ENCODE assay signal across 12 cellular contexts in genomic region chr1:201493757-201494617, GRCh38. TPM values are rescaled to one million over a fixed set of nuclear protein-coding genes. Genes with fewer than 3 reads are reported as not detected.
DNase-seq lines count a peak whose midpoint lies in the region; ATAC-seq and TF ChIP-seq lines count a peak whose summit lies in the region.
"Had no signal": no experiment of that assay in that cellular context is flagged by ENCODE, and none has a peak within 500 bp of the region (broad histone marks: within the 10 kb centered on the region; RNA-seq: fewer than 3 reads in every experiment).

No MANE protein-coding gene starts in this region.

- H3K36me3 ChIP-seq in body of pancreas (replicated peaks in 1 of 2; ENCODE audit: insufficient read depth in 1 of 2, low read depth in 2 of 2), result peaks cover 0 to 2% of the 10 kb centered on the region in 2 donors

- H3K4me3 ChIP-seq in AG04450 (ENCODE audit: low read depth, low read length), result 0 out of 2 replicates have a peak overlapping the region, but pooled peaks have one; percentile 17
- H3K4me3 ChIP-seq in body of pancreas, result no peak overlapping the region

- peaks cover 34% of the 10 kb centered on the region for H3K4me1 Mint-ChIP-seq in progenitor cell of endocrine pancreas (ENCODE audit: low read depth)

- H3K27me3 Mint-ChIP-seq in progenitor cell of endocrine pancreas, result no peaks in the 10 kb centered on the region
- H3K27me3 Mint-ChIP-seq: activated T-cell treated with anti-CD3 and anti-CD28 coated beads, Interleukin-2, amount 50 U/mL, for 24 hours; B cell had no signal

- POLR2A ChIA-PET in AG04450 (lab: Yijun Ruan, JAX), result interaction anchor here (0.7 to 2.7 kb wide), 9 partner anchors 8 to 824 kb away, joined by 3 to 22 read pairs (median 4); partner anchors contain the start of genes CSRP1, DDX59 and PHLDA3

- peak overlapping the region; percentile 83 for H3K27ac ChIP-seq in AG04450 (ENCODE audit: low read depth, low read length)
- peak overlapping the region; percentile 19 to 53 (median 50) for H3K27ac ChIP-seq in body of pancreas

- no peak for TF ChIP-seq POLR2A in body of pancreas (IDR thresholded peaks at IDR 0.05)

- peaks cover 2% of the 10 kb centered on the region for H3K36me3 Mint-ChIP-seq in progenitor cell of endocrine pancreas (ENCODE audit: insufficient read depth)

- peak overlapping the region; percentile 63 for H3K4me3 Mint-ChIP-seq in progenitor cell of endocrine pancreas (ENCODE audit: low read depth)
- H3K4me3 Mint-ChIP-seq: activated T-cell treated with anti-CD3 and anti-CD28 coated beads, Interleukin-2, amount 50 U/mL, for 24 hours; B cell had no signal

- H3K27me3 ChIP-seq in AG04450 (ENCODE audit: control insufficient read depth, insufficient read depth, low read length) (no peaks in the 10 kb centered on the region), body of pancreas (no peaks in the 10 kb centered on the region)

- peak overlapping the region; percentile 98 for H3K27ac Mint-ChIP-seq in progenitor cell of endocrine pancreas
- H3K27ac Mint-ChIP-seq: activated T-cell treated with anti-CD3 and anti-CD28 coated beads, Interleukin-2, amount 50 U/mL, for 24 hours; B cell had no signal

- H3K9me3 Mint-ChIP-seq in progenitor cell of endocrine pancreas (ENCODE audit: low read depth), result no peaks in the 10 kb centered on the region
- H3K9me3 Mint-ChIP-seq: activated T-cell treated with anti-CD3 and anti-CD28 coated beads, Interleukin-2, amount 50 U/mL, for 24 hours had no signal

- WGBS in body of pancreas, 2 donors, result 39 to 45% methylated on average over 15 of the region's 15 CpGs

- no peak for DNase-seq in AG04450 (ENCODE audit: low read depth, low spot score)
- peak; percentile 22 to 65 (median 54) for DNase-seq in body of pancreas
- DNase-seq in left ventricle myocardium superior, result peak; percentile 48
- DNase-seq in progenitor cell of endocrine pancreas (ENCODE audit: low spot score, unreplicated experiment), result peak; percentile 47
- no peak for DNase-seq in stimulated activated CD4-positive, alpha-beta T cell treated with anti-CD3 and anti-CD28 coated beads, Interleukin-4, amount 100 ng/mL, for 1 hour
- DNase-seq in NCI-H128 (lab: John Stamatoyannopoulos, UW; ENCODE audit: unreplicated experiment), result no peak
- DNase-seq in stimulated activated CD4-positive, alpha-beta T cell treated with anti-CD3 and anti-CD28 coated beads, Interleukin-4, amount 100 ng/mL, for 4 hours, result no peak
- DNase-seq: activated T-cell treated with anti-CD3 and anti-CD28 coated beads, Interleukin-2, amount 50 U/mL, for 24 hours; effector CD8-positive, alpha-beta T cell; T-helper 1 cell had no signal

- CTCF ChIA-PET in AG04450 (lab: Charles Lee), result interaction anchor here (0.9 to 9.2 kb wide), 3 partner anchors 12 to 19 kb away, joined by 6 to 75 read pairs (median 17); no protein-coding TSS in a partner anchor

- TF ChIP-seq CTCF in AG04450 (IDR thresholded peaks at IDR 0.05; ENCODE audit: low read depth, low read length) (no peak), body of pancreas (IDR thresholded peaks at IDR 0.05) (no peak), progenitor cell of endocrine pancreas (IDR thresholded peaks at IDR 0.05; ENCODE audit: unreplicated experiment) (no peak)

- ATAC-seq in body of pancreas (peak; percentile 43), left ventricle myocardium superior (peak; percentile 47), HG02759 (IDR thresholded peaks at IDR 0.05; ENCODE audit: unreplicated experiment) (no peak)

- peaks cover 46% of the 10 kb centered on the region for H3K4me1 ChIP-seq in body of pancreas

- intact Hi-C loops in body of pancreas (cut with DNase I), result no loop called here
- intact Hi-C loops in left ventricle myocardium superior (cut with micrococcal nuclease), result no loop called here

- H3K9me3 ChIP-seq in AG04450 (ENCODE audit: control insufficient read depth, insufficient read depth, low read length), result no peaks in the 10 kb centered on the region
- H3K9me3 ChIP-seq in body of pancreas, result no peaks in the 10 kb centered on the region

RNA-seq across cellular contexts. Expression of gene CSRP1, which starts 12.9 kb away (rescaled TPM):
- polyA plus RNA-seq in AG04450 (2011; rRNA removed), result 641 and 730 TPM in 2 replicates
- 568 and 749 TPM in 2 replicates for polyA minus RNA-seq in AG04450 (2011; rRNA and poly(A)+ RNA removed)
- 100 to 1,000 TPM; 127 to 245 TPM for total RNA-seq in body of pancreas
- 41.4 TPM for total RNA-seq in left ventricle myocardium superior
- 19.4 and 23.2 TPM in 2 replicates for total RNA-seq in progenitor cell of endocrine pancreas

RNA-seq across cellular contexts. Expression of gene PHLDA3, which starts 25.0 kb away (rescaled TPM):
- polyA plus RNA-seq in AG04450 (2011; rRNA removed), result 58.9 and 73.9 TPM in 2 replicates
- 31.5 and 42.8 TPM in 2 replicates for polyA minus RNA-seq in AG04450 (2011; rRNA and poly(A)+ RNA removed)
- total RNA-seq in body of pancreas (10 to 100 TPM; 25.2 to 48.8 TPM), left ventricle myocardium superior (20.4 TPM), progenitor cell of endocrine pancreas (21.2 and 31.3 TPM in 2 replicates)

RNA-seq across cellular contexts. Expression of gene NAV1, which starts 44.9 kb away (rescaled TPM):
- 17.5 and 23.0 TPM in 2 replicates for polyA plus RNA-seq in AG04450 (2011; rRNA removed)
- polyA minus RNA-seq in AG04450 (2011; rRNA and poly(A)+ RNA removed), result 44.0 and 55.7 TPM in 2 replicates
- 10 to 100 TPM; 11.5 to 13.7 TPM for total RNA-seq in body of pancreas
- 63.3 TPM for total RNA-seq in left ventricle myocardium superior
- 53.4 and 55.2 TPM in 2 replicates for total RNA-seq in progenitor cell of endocrine pancreas

Comparison
In these comparisons a context has a peak if more than half of its experiments do, and no peak if none do; other contexts are left out.
1. DNase-seq: peak in body of pancreas (4 of 4), left ventricle myocardium superior (single experiment) and progenitor cell of endocrine pancreas (single experiment); none in AG04450 (single experiment), stimulated activated CD4-positive, alpha-beta T cell treated with anti-CD3 and anti-CD28 coated beads, Interleukin-4, amount 100 ng/mL, for 1 hour (single experiment), NCI-H128 (single experiment) and stimulated activated CD4-positive, alpha-beta T cell treated with anti-CD3 and anti-CD28 coated beads, Interleukin-4, amount 100 ng/mL, for 4 hours (0 of 2).